1 cellular context compared by ENCODE assay signal in genomic region chr1:232533328-232533727, GRCh38.
TF ChIP-seq lines count a peak whose summit lies in the region.

No MANE protein-coding gene starts in this region.

TF ChIP-seq in IMR-90, 13 proteins besides CTCF, POLR2A, EP300 and RAD21 (continued from another document):
- TF ChIP-seq ELK1 (IDR thresholded peaks at IDR 0.05; ENCODE audit: borderline replicate concordance, low read depth, low read length) (no peak), FOS (IDR thresholded peaks at IDR 0.05; ENCODE audit: low read depth, low read length) (no peak), CHD1 (IDR thresholded peaks at IDR 0.05; ENCODE audit: low read depth, low read length) (no peak), BHLHE40 (IDR thresholded peaks at IDR 0.05; ENCODE audit: low read depth, low read length) (no peak), CEBPB (IDR thresholded peaks at IDR 0.05; ENCODE audit: low read depth, low read length) (no peak), MAFK (IDR thresholded peaks at IDR 0.05; ENCODE audit: low read depth, low read length) (no peak), RFX5 (IDR thresholded peaks at IDR 0.05; ENCODE audit: low read depth, low read length) (no peak), MAZ (IDR thresholded peaks at IDR 0.05; ENCODE audit: borderline replicate concordance, low read depth, low read length) (no peak)
